1 cellular context compared by ENCODE assay signal in the genomic region with DNA sequence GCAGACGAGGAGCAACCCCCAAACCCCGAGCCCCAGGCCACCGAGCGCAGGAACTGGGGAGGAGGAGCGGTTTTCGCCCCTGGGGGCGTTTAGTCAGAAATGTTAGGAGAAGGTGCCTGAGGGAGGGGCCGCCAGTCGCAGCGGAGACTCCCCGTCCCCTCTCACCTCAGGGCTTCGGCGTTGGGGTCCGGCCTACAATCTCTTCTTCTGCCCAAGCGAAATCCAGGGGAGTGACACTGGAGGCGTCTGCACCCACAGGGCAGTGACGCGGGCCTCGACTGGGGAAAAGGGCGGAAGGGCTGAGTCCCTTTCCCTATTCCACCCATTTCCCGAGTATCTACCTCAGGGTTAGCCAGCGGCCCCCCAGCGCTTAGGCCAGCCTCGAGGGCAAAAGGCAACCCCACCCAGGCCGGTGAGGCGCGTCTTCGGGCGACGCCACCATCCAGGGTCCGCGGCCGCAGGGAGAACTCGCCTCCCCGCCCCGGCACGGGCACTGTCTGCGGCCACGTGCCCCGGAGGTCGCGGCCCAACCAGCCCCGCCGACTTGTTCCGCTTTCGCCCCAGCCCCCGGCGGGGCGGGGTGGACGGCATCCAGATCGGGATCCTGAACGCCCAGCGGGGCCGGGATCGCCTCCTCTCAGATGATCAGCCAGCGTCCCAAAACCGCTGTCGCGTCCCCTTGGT.
TF ChIP-seq lines count a peak whose summit lies in the region.

No MANE protein-coding gene starts in this region.

TF ChIP-seq in GM23338, 12 proteins besides CTCF, POLR2A, EP300 and RAD21 (continued from another document):
- TF ChIP-seq, protein P1, sequence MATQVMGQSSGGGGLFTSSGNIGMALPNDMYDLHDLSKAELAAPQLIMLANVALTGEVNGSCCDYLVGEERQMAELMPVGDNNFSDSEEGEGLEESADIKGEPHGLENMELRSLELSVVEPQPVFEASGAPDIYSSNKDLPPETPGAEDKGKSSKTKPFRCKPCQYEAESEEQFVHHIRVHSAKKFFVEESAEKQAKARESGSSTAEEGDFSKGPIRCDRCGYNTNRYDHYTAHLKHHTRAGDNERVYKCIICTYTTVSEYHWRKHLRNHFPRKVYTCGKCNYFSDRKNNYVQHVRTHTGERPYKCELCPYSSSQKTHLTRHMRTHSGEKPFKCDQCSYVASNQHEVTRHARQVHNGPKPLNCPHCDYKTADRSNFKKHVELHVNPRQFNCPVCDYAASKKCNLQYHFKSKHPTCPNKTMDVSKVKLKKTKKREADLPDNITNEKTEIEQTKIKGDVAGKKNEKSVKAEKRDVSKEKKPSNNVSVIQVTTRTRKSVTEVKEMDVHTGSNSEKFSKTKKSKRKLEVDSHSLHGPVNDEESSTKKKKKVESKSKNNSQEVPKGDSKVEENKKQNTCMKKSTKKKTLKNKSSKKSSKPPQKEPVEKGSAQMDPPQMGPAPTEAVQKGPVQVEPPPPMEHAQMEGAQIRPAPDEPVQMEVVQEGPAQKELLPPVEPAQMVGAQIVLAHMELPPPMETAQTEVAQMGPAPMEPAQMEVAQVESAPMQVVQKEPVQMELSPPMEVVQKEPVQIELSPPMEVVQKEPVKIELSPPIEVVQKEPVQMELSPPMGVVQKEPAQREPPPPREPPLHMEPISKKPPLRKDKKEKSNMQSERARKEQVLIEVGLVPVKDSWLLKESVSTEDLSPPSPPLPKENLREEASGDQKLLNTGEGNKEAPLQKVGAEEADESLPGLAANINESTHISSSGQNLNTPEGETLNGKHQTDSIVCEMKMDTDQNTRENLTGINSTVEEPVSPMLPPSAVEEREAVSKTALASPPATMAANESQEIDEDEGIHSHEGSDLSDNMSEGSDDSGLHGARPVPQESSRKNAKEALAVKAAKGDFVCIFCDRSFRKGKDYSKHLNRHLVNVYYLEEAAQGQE (IDR thresholded peaks at IDR 0.05; ENCODE audit: unreplicated experiment): no peak
- TF ChIP-seq ZNF114 (CRISPR knock-in tag; IDR thresholded peaks at IDR 0.05) (no peak), POLR2AphosphoS5 (IDR thresholded peaks at IDR 0.05; ENCODE audit: low read depth) (no peak), EZH2phosphoT487 (IDR thresholded peaks at IDR 0.05; ENCODE audit: unreplicated experiment) (no peak), ZNF331 (CRISPR knock-in tag; IDR thresholded peaks at IDR 0.05; ENCODE audit: low read depth) (no peak), JUNB (IDR thresholded peaks at IDR 0.05; ENCODE audit: unreplicated experiment) (no peak), NANOG (IDR thresholded peaks at IDR 0.05; ENCODE audit: borderline replicate concordance) (no peak)
TF ChIP-seq in GM23338: peak in this region for 0.
